ENCODE assay signal across 27 cellular contexts in genomic region chr4:113331811-113332210, GRCh38.
"Had no signal": no experiment of that assay in that cellular context is flagged by ENCODE, and none has a peak within 500 bp of the region (broad histone marks: within the 10 kb centered on the region; RNA-seq: fewer than 3 reads in every experiment).

No MANE protein-coding gene starts in this region.

- H3K27me3 ChIP-seq: ascending aorta, cardiac muscle cell, dorsolateral prefrontal cortex, gastroesophageal sphincter, heart left ventricle, right lobe of liver, transverse colon had no signal

- H3K4me3 Mint-ChIP-seq: activated CD4-positive, alpha-beta memory T cell treated with anti-CD3 and anti-CD28 coated beads for 36 hours; activated CD4-positive, alpha-beta T cell treated with anti-CD3 and anti-CD28 coated beads, Interleukin-2, amount 10 ng/mL, durations not matched to agents 24 days and 14 days; activated naive CD4-positive, alpha-beta T cell treated with anti-CD3 and anti-CD28 coated beads, Interleukin-2, amount 10 ng/mL, durations not matched to agents 7 days and 5 days; activated naive CD8-positive, alpha-beta T cell treated with anti-CD3 and anti-CD28 coated beads, Interleukin-2, amount 10 ng/mL, durations not matched to agents 7 days and 5 days; activated T-helper 1 cell treated with anti-CD3 and anti-CD28 coated beads, Interleukin-12 subunit alpha, Interleukin-12 subunit beta, Interleukin-2, Interleukin-4 antibody, amounts not matched to agents 30 ng/mL and 10 ng/mL and 1 ng/mL, durations not matched to agents 14 hours and 24 hours and 36 hours; brain; nephron; T-helper 17 cell had no signal

- H3K4me3 ChIP-seq: ascending aorta, cardiac muscle cell, coronary artery, dorsolateral prefrontal cortex, gastroesophageal sphincter, heart left ventricle, left ventricle myocardium inferior, lung, right lobe of liver, transverse colon had no signal

- H3K36me3 ChIP-seq: ascending aorta, right lobe of liver, transverse colon, WERI-Rb-1 had no signal

- H3K9me3 Mint-ChIP-seq: activated CD4-positive, alpha-beta memory T cell treated with anti-CD3 and anti-CD28 coated beads for 36 hours; activated CD4-positive, alpha-beta T cell treated with anti-CD3 and anti-CD28 coated beads, Interleukin-2, amount 10 ng/mL, durations not matched to agents 24 days and 14 days; activated naive CD4-positive, alpha-beta T cell treated with anti-CD3 and anti-CD28 coated beads, Interleukin-2, amount 10 ng/mL, durations not matched to agents 7 days and 5 days; activated naive CD8-positive, alpha-beta T cell treated with anti-CD3 and anti-CD28 coated beads, Interleukin-2, amount 10 ng/mL, durations not matched to agents 7 days and 5 days; activated T-helper 1 cell treated with anti-CD3 and anti-CD28 coated beads, Interleukin-12 subunit alpha, Interleukin-12 subunit beta, Interleukin-2, Interleukin-4 antibody, amounts not matched to agents 30 ng/mL and 10 ng/mL and 1 ng/mL, durations not matched to agents 14 hours and 24 hours and 36 hours; brain; nephron had no signal

- ATAC-seq: gastroesophageal sphincter, heart left ventricle, right lobe of liver, T-helper 17 cell had no signal

- H3K27ac Mint-ChIP-seq: activated CD4-positive, alpha-beta memory T cell treated with anti-CD3 and anti-CD28 coated beads for 36 hours; activated CD4-positive, alpha-beta T cell treated with anti-CD3 and anti-CD28 coated beads, Interleukin-2, amount 10 ng/mL, durations not matched to agents 24 days and 14 days; activated naive CD4-positive, alpha-beta T cell treated with anti-CD3 and anti-CD28 coated beads, Interleukin-2, amount 10 ng/mL, durations not matched to agents 7 days and 5 days; activated naive CD8-positive, alpha-beta T cell treated with anti-CD3 and anti-CD28 coated beads, Interleukin-2, amount 10 ng/mL, durations not matched to agents 7 days and 5 days; activated T-helper 1 cell treated with anti-CD3 and anti-CD28 coated beads, Interleukin-12 subunit alpha, Interleukin-12 subunit beta, Interleukin-2, Interleukin-4 antibody, amounts not matched to agents 30 ng/mL and 10 ng/mL and 1 ng/mL, durations not matched to agents 14 hours and 24 hours and 36 hours; nephron; T-helper 17 cell had no signal

- H3K4me1 Mint-ChIP-seq: activated CD4-positive, alpha-beta T cell treated with anti-CD3 and anti-CD28 coated beads, Interleukin-2, amount 10 ng/mL, durations not matched to agents 24 days and 14 days; activated naive CD4-positive, alpha-beta T cell treated with anti-CD3 and anti-CD28 coated beads, Interleukin-2, amount 10 ng/mL, durations not matched to agents 7 days and 5 days; activated naive CD8-positive, alpha-beta T cell treated with anti-CD3 and anti-CD28 coated beads, Interleukin-2, amount 10 ng/mL, durations not matched to agents 7 days and 5 days; T-helper 17 cell had no signal

- DNase-seq: activated CD4-positive, alpha-beta memory T cell treated with anti-CD3 and anti-CD28 coated beads for 36 hours; activated CD4-positive, alpha-beta T cell treated with anti-CD3 and anti-CD28 coated beads, Interleukin-2, amount 10 ng/mL, durations not matched to agents 24 days and 14 days; activated CD4-positive, CD25-positive, alpha-beta regulatory T cell treated with anti-CD3 and anti-CD28 coated beads, Interleukin-2, amount 50 U/mL, for 72 hours; activated CD8-positive, alpha-beta memory T cell treated with anti-CD3 and anti-CD28 coated beads, Interleukin-2, amount 50 U/mL, for 4 hours; activated effector memory CD4-positive, alpha-beta T cell treated with anti-CD3 and anti-CD28 coated beads, Interleukin-2, amount 50 U/mL, for 16 hours; activated naive CD4-positive, alpha-beta T cell treated with anti-CD3 and anti-CD28 coated beads, Interleukin-2, amount 10 ng/mL, durations not matched to agents 7 days and 5 days; activated naive CD8-positive, alpha-beta T cell treated with anti-CD3 and anti-CD28 coated beads, Interleukin-2, amount 10 ng/mL, durations not matched to agents 7 days and 5 days; activated T-cell treated with anti-CD3 and anti-CD28 coated beads, Interleukin-2, amount 50 U/mL, for 1 hour; dorsolateral prefrontal cortex; effector memory CD4-positive, alpha-beta T cell; heart left ventricle; left ventricle myocardium inferior; right lobe of liver; stimulated activated CD4-positive, alpha-beta T cell treated with anti-CD3 and anti-CD28 coated beads, Interleukin-2, amount 100 ng/mL, for 48 hours; stimulated activated naive CD4-positive, alpha-beta T cell treated with Interleukin-2 at 50 U/mL for 16 hours; T-helper 17 cell; T1000; transverse colon; WERI-Rb-1 had no signal

- H3K9me3 ChIP-seq: ascending aorta, gastroesophageal sphincter, heart left ventricle, left ventricle myocardium inferior, right lobe of liver, transverse colon had no signal

- H3K27me3 Mint-ChIP-seq: activated naive CD4-positive, alpha-beta T cell treated with anti-CD3 and anti-CD28 coated beads, Interleukin-2, amount 10 ng/mL, durations not matched to agents 7 days and 5 days; brain had no signal

- H3K4me1 ChIP-seq: ascending aorta, gastroesophageal sphincter, heart left ventricle, right lobe of liver had no signal

- H3K36me3 Mint-ChIP-seq: activated CD4-positive, alpha-beta memory T cell treated with anti-CD3 and anti-CD28 coated beads for 36 hours; activated naive CD4-positive, alpha-beta T cell treated with anti-CD3 and anti-CD28 coated beads, Interleukin-2, amount 10 ng/mL, durations not matched to agents 7 days and 5 days; activated naive CD8-positive, alpha-beta T cell treated with anti-CD3 and anti-CD28 coated beads, Interleukin-2, amount 10 ng/mL, durations not matched to agents 7 days and 5 days had no signal

- H3K27ac ChIP-seq: ascending aorta, cardiac muscle cell, coronary artery, gastroesophageal sphincter, heart left ventricle, left ventricle myocardium inferior, right lobe of liver, transverse colon, WERI-Rb-1 had no signal
